22 cellular contexts compared by ENCODE assay signal in the genomic region with DNA sequence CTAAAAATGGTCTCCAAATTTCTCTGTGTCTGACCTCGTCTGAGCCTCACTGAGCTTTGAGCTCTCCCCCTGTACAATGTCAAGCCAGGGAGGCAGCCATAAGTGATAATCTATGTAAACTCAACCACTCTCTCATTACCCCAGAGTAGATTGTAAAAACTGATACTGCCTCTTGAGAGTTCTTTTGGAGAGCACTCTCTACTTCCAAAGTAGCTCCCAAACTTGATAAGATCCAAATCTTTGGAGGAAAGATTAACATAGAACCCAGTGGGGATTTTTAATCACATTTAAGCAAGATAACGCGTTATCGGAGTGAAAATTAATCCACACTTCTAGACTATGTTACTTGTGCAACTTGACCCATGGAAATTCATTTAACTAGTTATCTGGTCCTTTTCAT. TPM values are rescaled to one million over a fixed set of nuclear protein-coding genes. Genes with fewer than 3 reads are reported as not detected.
DNase-seq lines count a peak whose midpoint lies in the region; ATAC-seq and TF ChIP-seq lines count a peak whose summit lies in the region.
"Had no signal": no experiment of that assay in that cellular context is flagged by ENCODE, and none has a peak within 500 bp of the region (broad histone marks: within the 10 kb centered on the region; RNA-seq: fewer than 3 reads in every experiment).

No MANE protein-coding gene starts in this region.

- H3K9me3 ChIP-seq in neuronal stem cell (replicated peaks in 1 of 2; ENCODE audit: control insufficient read depth in 2 of 2, insufficient read depth in 1 of 2, low read depth in 1 of 2, low read length in 2 of 2) = no peaks in the 10 kb centered on the region
- H3K9me3 ChIP-seq: BE2C had no signal

- no peaks in the 10 kb centered on the region for H3K36me3 ChIP-seq in neuronal stem cell (replicated peaks in 1 of 2; ENCODE audit: control insufficient read depth in 2 of 2, insufficient read depth in 2 of 2, low read length in 2 of 2)
- H3K36me3 ChIP-seq: BE2C had no signal

- no peak overlapping the region for H2BK5ac ChIP-seq in neuronal stem cell (ENCODE audit: low read length)

- H3K9me3 Mint-ChIP-seq in mesothelial cell of epicardium = peaks cover 5% of the 10 kb centered on the region

- peaks cover 9 to 27% of the 10 kb centered on the region in 2 donors for H3K4me1 ChIP-seq in neuronal stem cell (ENCODE audit: control insufficient read depth in 2 of 2, insufficient read depth in 1 of 2, low read depth in 1 of 2, low read length in 2 of 2)
- H3K4me1 ChIP-seq: BE2C had no signal

- H2BK15ac ChIP-seq in neuronal stem cell (ENCODE audit: low read length) = no peak overlapping the region

- no peak overlapping the region for H3K4me3 Mint-ChIP-seq in mesothelial cell of epicardium
- H3K4me3 Mint-ChIP-seq: CD4-positive, CD25-positive, alpha-beta regulatory T cell; CD8-positive, alpha-beta memory T cell; H9 had no signal

- no peak overlapping the region for H3K27ac ChIP-seq in neuronal stem cell (replicated peaks; ENCODE audit: low read length)

- peaks cover 34% of the 10 kb centered on the region for H3K4me1 Mint-ChIP-seq in mesothelial cell of epicardium
- H3K4me1 Mint-ChIP-seq: CD8-positive, alpha-beta memory T cell had no signal

- no peak overlapping the region for H3K18ac ChIP-seq in neuronal stem cell (ENCODE audit: low read length)

- no peak overlapping the region for H2BK120ac ChIP-seq in neuronal stem cell (ENCODE audit: low read depth, low read length)

- peak overlapping the region; percentile 56 for H3K27ac Mint-ChIP-seq in mesothelial cell of epicardium
- H3K27ac Mint-ChIP-seq: CD8-positive, alpha-beta memory T cell; H9 had no signal

- no peaks in the 10 kb centered on the region for H3K27me3 Mint-ChIP-seq in mesothelial cell of epicardium (ENCODE audit: low read depth)
- H3K27me3 Mint-ChIP-seq: CD4-positive, CD25-positive, alpha-beta regulatory T cell had no signal

- no peaks in the 10 kb centered on the region for H3K27me3 ChIP-seq in neuronal stem cell (ENCODE audit: control insufficient read depth in 3 of 3, insufficient read depth in 3 of 3, low read depth in 1 of 3, low read length in 3 of 3)
- H3K27me3 ChIP-seq: BE2C had no signal

- ATAC-seq in SK-N-SH treated with all-trans-retinoic acid at 6 μM for 48 hours (no peak), HG03175 (IDR thresholded peaks at IDR 0.05; ENCODE audit: unreplicated experiment) (no peak)
- ATAC-seq: GM12878, K562 had no signal

- no peak overlapping the region for H3K4me2 ChIP-seq in neuronal stem cell (ENCODE audit: insufficient read depth, low read length, poor library complexity, severe bottlenecking)

- peaks cover 3% of the 10 kb centered on the region for H3K36me3 Mint-ChIP-seq in mesothelial cell of epicardium
- H3K36me3 Mint-ChIP-seq: CD8-positive, alpha-beta memory T cell had no signal

- no peak overlapping the region for H2BK12ac ChIP-seq in neuronal stem cell (ENCODE audit: low read length)

- no CpG with 5 or more reads among the region's 4 CpGs for WGBS in neuronal stem cell (ENCODE audit: extremely low coverage in 2 of 2, insufficient read length in 2 of 2, insufficient replicate concordance in 1 of 2), 2 donors

- TF ChIP-seq CTCF in mesothelial cell of epicardium (IDR thresholded peaks at IDR 0.05; ENCODE audit: unreplicated experiment) = no peak

- H4K8ac ChIP-seq in neuronal stem cell (ENCODE audit: low read depth, low read length) = no peak overlapping the region

- DNase-seq in SK-N-DZ (ENCODE audit: low spot score) = peak; percentile 96
- DNase-seq in mesothelial cell of epicardium (ENCODE audit: low spot score in 2 of 2, unreplicated experiment in 2 of 2) = no peak
- DNase-seq in neuronal stem cell (ENCODE audit: low spot score) = no peak
- DNase-seq in NCI-H774 (lab: John Stamatoyannopoulos, UW) = no peak
- no peak for DNase-seq in NCI-H1417 treated with DMSO at 0.1 percent for 48 hours (lab: John Stamatoyannopoulos, UW)
- DNase-seq: ACHN; BE2C; C1 segment of cervical spinal cord; CD4-positive, CD25-positive, alpha-beta regulatory T cell; CD8-positive, alpha-beta memory T cell; COR-L47; DMS 273 treated with DMSO at 0.1 percent for 48 hours; DMS53; DND-41; EL; GOT3; H9; IMR-90 had no signal

- no peak overlapping the region for H2AK5ac ChIP-seq in neuronal stem cell (ENCODE audit: low read depth, low read length)

- H3K23ac ChIP-seq in neuronal stem cell (ENCODE audit: low read depth, low read length, poor library complexity) = no peak overlapping the region

- no peak overlapping the region for H3K9ac ChIP-seq in neuronal stem cell (ENCODE audit: low read depth, low read length, poor library complexity)

- peak overlapping the region; percentile 38 for H2AFZ ChIP-seq in neuronal stem cell (ENCODE audit: low read length)

- H3K14ac ChIP-seq in neuronal stem cell (ENCODE audit: low read length) = no peak overlapping the region

- no peaks in the 10 kb centered on the region for H3K79me1 ChIP-seq in neuronal stem cell (ENCODE audit: low read depth, low read length)

- no peak overlapping the region for H4K91ac ChIP-seq in neuronal stem cell (ENCODE audit: low read depth, low read length, poor library complexity)

- H3K4ac ChIP-seq in neuronal stem cell (ENCODE audit: low read length) = no peak overlapping the region

- no peak overlapping the region for H3K4me3 ChIP-seq in neuronal stem cell (ENCODE audit: low read length in 2 of 2)
- H3K4me3 ChIP-seq: GM12878, K562 had no signal

TF ChIP-seq in SK-N-SH treated with all-trans-retinoic acid at 6 μM for 48 hours, 23 proteins besides CTCF, POLR2A, EP300 and RAD21:
- TF ChIP-seq, protein P1, sequence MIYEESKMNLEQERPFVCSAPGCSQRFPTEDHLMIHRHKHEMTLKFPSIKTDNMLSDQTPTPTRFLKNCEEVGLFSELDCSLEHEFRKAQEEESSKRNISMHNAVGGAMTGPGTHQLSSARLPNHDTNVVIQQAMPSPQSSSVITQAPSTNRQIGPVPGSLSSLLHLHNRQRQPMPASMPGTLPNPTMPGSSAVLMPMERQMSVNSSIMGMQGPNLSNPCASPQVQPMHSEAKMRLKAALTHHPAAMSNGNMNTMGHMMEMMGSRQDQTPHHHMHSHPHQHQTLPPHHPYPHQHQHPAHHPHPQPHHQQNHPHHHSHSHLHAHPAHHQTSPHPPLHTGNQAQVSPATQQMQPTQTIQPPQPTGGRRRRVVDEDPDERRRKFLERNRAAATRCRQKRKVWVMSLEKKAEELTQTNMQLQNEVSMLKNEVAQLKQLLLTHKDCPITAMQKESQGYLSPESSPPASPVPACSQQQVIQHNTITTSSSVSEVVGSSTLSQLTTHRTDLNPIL (CRISPR knock-in tag; IDR thresholded peaks at IDR 0.05; ENCODE audit: low read depth) = no peak
- no peak for TF ChIP-seq ZFP3 (CRISPR knock-in tag; IDR thresholded peaks at IDR 0.05)
- no peak for TF ChIP-seq SNAI2 (CRISPR knock-in tag; IDR thresholded peaks at IDR 0.05)
- TF ChIP-seq, protein P2, sequence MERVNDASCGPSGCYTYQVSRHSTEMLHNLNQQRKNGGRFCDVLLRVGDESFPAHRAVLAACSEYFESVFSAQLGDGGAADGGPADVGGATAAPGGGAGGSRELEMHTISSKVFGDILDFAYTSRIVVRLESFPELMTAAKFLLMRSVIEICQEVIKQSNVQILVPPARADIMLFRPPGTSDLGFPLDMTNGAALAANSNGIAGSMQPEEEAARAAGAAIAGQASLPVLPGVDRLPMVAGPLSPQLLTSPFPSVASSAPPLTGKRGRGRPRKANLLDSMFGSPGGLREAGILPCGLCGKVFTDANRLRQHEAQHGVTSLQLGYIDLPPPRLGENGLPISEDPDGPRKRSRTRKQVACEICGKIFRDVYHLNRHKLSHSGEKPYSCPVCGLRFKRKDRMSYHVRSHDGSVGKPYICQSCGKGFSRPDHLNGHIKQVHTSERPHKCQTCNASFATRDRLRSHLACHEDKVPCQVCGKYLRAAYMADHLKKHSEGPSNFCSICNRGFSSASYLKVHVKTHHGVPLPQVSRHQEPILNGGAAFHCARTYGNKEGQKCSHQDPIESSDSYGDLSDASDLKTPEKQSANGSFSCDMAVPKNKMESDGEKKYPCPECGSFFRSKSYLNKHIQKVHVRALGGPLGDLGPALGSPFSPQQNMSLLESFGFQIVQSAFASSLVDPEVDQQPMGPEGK (CRISPR knock-in tag; IDR thresholded peaks at IDR 0.05; ENCODE audit: borderline replicate concordance) = no peak
- TF ChIP-seq PPARA (CRISPR knock-in tag; IDR thresholded peaks at IDR 0.05; ENCODE audit: borderline replicate concordance) = no peak
- 0 out of 2 replicates have a peak, but pooled peaks have one; percentile 35 for TF ChIP-seq TSHZ2 (CRISPR knock-in tag; IDR thresholded peaks at IDR 0.05)
- TF ChIP-seq ISL1 (CRISPR knock-in tag; IDR thresholded peaks at IDR 0.05) = peak; percentile 38

RNA-seq across cellular contexts. Expression of gene TMEM167A, which starts 54.9 kb away (rescaled TPM):
- polyA plus RNA-seq in SK-N-DZ (2014; cell fraction: cytosol; rRNA removed) = 101 and 109 TPM in 2 replicates
- 48.5 and 58.8 TPM in 2 replicates for polyA plus RNA-seq in SK-N-DZ (2014; cell fraction: nucleus; rRNA removed)
- total RNA-seq in mesothelial cell of epicardium = 97.1 to 110 TPM (median 101 TPM) in 3 replicates
- 73.6 TPM for polyA plus RNA-seq in neuronal stem cell (2013, experiment 1 of 2)
- polyA plus RNA-seq in neuronal stem cell (2013, experiment 2 of 2) = 72.3 TPM

RNA-seq across cellular contexts. Expression of gene XRCC4, which starts 55.0 kb away (rescaled TPM):
- polyA plus RNA-seq in SK-N-DZ (2014; cell fraction: cytosol; rRNA removed) = 26.7 and 31.3 TPM in 2 replicates
- 14.2 and 28.0 TPM in 2 replicates for polyA plus RNA-seq in SK-N-DZ (2014; cell fraction: nucleus; rRNA removed)
- total RNA-seq in mesothelial cell of epicardium = 12.0 to 13.6 TPM (median 12.1 TPM) in 3 replicates
- polyA plus RNA-seq in neuronal stem cell (2013, experiment 1 of 2) = 14.5 TPM
- polyA plus RNA-seq in neuronal stem cell (2013, experiment 2 of 2) = 15.1 TPM
